1 cellular context compared by ENCODE assay signal in genomic region chr5:56269216-56269927, GRCh38.
A peak's percentile ranks its signal among the peaks of the same experiment; 100 is the strongest.
TF ChIP-seq lines count a peak whose summit lies in the region.

No MANE protein-coding gene starts in this region.

TF ChIP-seq in GM12878, 131 proteins besides CTCF, POLR2A, EP300 and RAD21 (continued from another document and continues in another):
- TF ChIP-seq PRDM15 (CRISPR knock-in tag; IDR thresholded peaks at IDR 0.05) (no peak), JUNB (IDR thresholded peaks at IDR 0.05) (no peak), TARDBP (IDR thresholded peaks at IDR 0.05; ENCODE audit: borderline replicate concordance) (no peak), NR2F1 (conservative IDR thresholded peaks at IDR 0.05) (peak; percentile 99), IKZF2 (IDR thresholded peaks at IDR 0.05) (peak in 1 of 2 experiments; percentile 24; a peak in 1 of 4 replicates), POU2F2 (IDR thresholded peaks at IDR 0.05; ENCODE audit: borderline replicate concordance, low read depth, low read length) (no peak), EZH2 (IDR thresholded peaks at IDR 0.05; ENCODE audit: borderline replicate concordance, control insufficient read depth, low read depth, low read length) (no peak), ZNF592 (IDR thresholded peaks at IDR 0.05) (0 out of 2 replicates have a peak, but pooled peaks have one; percentile 8), GABPA (IDR thresholded peaks at IDR 0.05; ENCODE audit: low read depth) (no peak), MEF2A (IDR thresholded peaks at IDR 0.05; ENCODE audit: insufficient read depth, low read depth, low read length) (no peak), ZBED1 (IDR thresholded peaks at IDR 0.05; ENCODE audit: borderline replicate concordance) (no peak), RELB (IDR thresholded peaks at IDR 0.05; ENCODE audit: low read depth) (no peak), MTA2 (IDR thresholded peaks at IDR 0.05; ENCODE audit: low read depth) (no peak), STAT3 (IDR thresholded peaks at IDR 0.05; ENCODE audit: low read depth, low read length) (no peak), NR2C1 (IDR thresholded peaks at IDR 0.05) (peak; percentile 63), REST (IDR thresholded peaks at IDR 0.05; ENCODE audit: low read depth, low read length) (no peak), CBFB (IDR thresholded peaks at IDR 0.05; ENCODE audit: low read depth) (0 out of 2 replicates have a peak, but pooled peaks have one; percentile 34), CEBPB (IDR thresholded peaks at IDR 0.05; ENCODE audit: borderline replicate concordance in 1 of 2, low read depth in 2 of 2, low read length in 2 of 2) (no peak), SREBF1 (IDR thresholded peaks at IDR 0.05; ENCODE audit: low read length) (no peak), IRF5 (IDR thresholded peaks at IDR 0.05; ENCODE audit: borderline replicate concordance) (no peak), SMAD1 (IDR thresholded peaks at IDR 0.05; ENCODE audit: low read depth, partially characterized antibody) (no peak)
- TF ChIP-seq, protein P1, sequence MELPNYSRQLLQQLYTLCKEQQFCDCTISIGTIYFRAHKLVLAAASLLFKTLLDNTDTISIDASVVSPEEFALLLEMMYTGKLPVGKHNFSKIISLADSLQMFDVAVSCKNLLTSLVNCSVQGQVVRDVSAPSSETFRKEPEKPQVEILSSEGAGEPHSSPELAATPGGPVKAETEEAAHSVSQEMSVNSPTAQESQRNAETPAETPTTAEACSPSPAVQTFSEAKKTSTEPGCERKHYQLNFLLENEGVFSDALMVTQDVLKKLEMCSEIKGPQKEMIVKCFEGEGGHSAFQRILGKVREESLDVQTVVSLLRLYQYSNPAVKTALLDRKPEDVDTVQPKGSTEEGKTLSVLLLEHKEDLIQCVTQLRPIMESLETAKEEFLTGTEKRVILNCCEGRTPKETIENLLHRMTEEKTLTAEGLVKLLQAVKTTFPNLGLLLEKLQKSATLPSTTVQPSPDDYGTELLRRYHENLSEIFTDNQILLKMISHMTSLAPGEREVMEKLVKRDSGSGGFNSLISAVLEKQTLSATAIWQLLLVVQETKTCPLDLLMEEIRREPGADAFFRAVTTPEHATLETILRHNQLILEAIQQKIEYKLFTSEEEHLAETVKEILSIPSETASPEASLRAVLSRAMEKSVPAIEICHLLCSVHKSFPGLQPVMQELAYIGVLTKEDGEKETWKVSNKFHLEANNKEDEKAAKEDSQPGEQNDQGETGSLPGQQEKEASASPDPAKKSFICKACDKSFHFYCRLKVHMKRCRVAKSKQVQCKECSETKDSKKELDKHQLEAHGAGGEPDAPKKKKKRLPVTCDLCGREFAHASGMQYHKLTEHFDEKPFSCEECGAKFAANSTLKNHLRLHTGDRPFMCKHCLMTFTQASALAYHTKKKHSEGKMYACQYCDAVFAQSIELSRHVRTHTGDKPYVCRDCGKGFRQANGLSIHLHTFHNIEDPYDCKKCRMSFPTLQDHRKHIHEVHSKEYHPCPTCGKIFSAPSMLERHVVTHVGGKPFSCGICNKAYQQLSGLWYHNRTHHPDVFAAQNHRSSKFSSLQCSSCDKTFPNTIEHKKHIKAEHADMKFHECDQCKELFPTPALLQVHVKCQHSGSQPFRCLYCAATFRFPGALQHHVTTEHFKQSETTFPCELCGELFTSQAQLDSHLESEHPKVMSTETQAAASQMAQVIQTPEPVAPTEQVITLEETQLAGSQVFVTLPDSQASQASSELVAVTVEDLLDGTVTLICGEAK (IDR thresholded peaks at IDR 0.05; ENCODE audit: borderline replicate concordance): no peak
- TF ChIP-seq, protein P2, sequence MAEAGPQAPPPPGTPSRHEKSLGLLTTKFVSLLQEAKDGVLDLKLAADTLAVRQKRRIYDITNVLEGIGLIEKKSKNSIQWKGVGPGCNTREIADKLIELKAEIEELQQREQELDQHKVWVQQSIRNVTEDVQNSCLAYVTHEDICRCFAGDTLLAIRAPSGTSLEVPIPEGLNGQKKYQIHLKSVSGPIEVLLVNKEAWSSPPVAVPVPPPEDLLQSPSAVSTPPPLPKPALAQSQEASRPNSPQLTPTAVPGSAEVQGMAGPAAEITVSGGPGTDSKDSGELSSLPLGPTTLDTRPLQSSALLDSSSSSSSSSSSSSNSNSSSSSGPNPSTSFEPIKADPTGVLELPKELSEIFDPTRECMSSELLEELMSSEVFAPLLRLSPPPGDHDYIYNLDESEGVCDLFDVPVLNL (IDR thresholded peaks at IDR 0.05; ENCODE audit: low read depth, low read length): no peak
- TF ChIP-seq, protein P3, sequence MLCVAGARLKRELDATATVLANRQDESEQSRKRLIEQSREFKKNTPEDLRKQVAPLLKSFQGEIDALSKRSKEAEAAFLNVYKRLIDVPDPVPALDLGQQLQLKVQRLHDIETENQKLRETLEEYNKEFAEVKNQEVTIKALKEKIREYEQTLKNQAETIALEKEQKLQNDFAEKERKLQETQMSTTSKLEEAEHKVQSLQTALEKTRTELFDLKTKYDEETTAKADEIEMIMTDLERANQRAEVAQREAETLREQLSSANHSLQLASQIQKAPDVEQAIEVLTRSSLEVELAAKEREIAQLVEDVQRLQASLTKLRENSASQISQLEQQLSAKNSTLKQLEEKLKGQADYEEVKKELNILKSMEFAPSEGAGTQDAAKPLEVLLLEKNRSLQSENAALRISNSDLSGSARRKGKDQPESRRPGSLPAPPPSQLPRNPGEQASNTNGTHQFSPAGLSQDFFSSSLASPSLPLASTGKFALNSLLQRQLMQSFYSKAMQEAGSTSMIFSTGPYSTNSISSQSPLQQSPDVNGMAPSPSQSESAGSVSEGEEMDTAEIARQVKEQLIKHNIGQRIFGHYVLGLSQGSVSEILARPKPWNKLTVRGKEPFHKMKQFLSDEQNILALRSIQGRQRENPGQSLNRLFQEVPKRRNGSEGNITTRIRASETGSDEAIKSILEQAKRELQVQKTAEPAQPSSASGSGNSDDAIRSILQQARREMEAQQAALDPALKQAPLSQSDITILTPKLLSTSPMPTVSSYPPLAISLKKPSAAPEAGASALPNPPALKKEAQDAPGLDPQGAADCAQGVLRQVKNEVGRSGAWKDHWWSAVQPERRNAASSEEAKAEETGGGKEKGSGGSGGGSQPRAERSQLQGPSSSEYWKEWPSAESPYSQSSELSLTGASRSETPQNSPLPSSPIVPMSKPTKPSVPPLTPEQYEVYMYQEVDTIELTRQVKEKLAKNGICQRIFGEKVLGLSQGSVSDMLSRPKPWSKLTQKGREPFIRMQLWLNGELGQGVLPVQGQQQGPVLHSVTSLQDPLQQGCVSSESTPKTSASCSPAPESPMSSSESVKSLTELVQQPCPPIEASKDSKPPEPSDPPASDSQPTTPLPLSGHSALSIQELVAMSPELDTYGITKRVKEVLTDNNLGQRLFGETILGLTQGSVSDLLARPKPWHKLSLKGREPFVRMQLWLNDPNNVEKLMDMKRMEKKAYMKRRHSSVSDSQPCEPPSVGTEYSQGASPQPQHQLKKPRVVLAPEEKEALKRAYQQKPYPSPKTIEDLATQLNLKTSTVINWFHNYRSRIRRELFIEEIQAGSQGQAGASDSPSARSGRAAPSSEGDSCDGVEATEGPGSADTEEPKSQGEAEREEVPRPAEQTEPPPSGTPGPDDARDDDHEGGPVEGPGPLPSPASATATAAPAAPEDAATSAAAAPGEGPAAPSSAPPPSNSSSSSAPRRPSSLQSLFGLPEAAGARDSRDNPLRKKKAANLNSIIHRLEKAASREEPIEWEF (IDR thresholded peaks at IDR 0.05; ENCODE audit: insufficient replicate concordance, low read depth, low read length): peak; percentile 93
